ENCODE assay signal across 1 cellular context in genomic region chr9:136483589-136484152, GRCh38.
TF ChIP-seq lines count a peak whose summit lies in the region.

No MANE protein-coding gene starts in this region.

TF ChIP-seq in WTC11, 78 proteins besides CTCF, POLR2A, EP300 and RAD21 (continued from another document):
- TF ChIP-seq, protein P1, sequence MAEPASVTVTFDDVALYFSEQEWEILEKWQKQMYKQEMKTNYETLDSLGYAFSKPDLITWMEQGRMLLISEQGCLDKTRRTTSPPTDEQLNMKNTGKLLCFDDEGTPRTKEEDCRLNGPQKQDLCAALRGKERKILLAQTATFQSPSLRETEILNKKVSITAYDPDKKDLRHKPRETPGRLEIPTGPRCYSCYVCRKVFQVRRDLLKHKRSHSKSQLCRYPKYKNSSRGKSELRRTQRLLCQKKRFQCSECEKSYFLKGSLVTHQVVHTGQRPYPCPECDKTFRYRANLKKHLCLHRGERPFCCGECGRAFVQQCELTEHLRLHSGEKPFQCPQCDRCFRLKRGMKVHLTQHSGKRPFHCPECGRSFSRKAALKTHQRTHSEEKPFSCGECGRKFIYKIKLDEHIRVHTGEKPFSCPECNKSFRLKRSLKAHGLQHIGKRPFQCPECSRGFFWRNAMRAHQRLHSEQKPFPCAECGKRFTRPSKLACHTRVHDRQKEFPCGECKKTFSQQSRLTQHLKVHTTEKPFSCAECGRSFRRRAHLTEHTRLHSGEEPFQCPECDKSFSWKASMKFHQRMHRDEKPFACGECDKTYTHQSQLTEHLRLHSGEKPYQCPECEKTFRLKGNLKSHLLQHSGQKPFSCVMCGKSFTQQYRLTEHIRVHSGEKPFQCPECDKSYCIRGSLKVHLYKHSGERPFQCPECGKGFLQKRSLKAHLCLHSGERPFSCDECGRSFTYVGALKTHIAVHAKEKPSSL (CRISPR knock-in tag; conservative IDR thresholded peaks at IDR 0.05), result no peak
- peak; percentile 38; the same call in 1 of the 2 replicates for TF ChIP-seq TP53 (CRISPR knock-in tag; IDR thresholded peaks at IDR 0.05)
- TF ChIP-seq, protein P2, sequence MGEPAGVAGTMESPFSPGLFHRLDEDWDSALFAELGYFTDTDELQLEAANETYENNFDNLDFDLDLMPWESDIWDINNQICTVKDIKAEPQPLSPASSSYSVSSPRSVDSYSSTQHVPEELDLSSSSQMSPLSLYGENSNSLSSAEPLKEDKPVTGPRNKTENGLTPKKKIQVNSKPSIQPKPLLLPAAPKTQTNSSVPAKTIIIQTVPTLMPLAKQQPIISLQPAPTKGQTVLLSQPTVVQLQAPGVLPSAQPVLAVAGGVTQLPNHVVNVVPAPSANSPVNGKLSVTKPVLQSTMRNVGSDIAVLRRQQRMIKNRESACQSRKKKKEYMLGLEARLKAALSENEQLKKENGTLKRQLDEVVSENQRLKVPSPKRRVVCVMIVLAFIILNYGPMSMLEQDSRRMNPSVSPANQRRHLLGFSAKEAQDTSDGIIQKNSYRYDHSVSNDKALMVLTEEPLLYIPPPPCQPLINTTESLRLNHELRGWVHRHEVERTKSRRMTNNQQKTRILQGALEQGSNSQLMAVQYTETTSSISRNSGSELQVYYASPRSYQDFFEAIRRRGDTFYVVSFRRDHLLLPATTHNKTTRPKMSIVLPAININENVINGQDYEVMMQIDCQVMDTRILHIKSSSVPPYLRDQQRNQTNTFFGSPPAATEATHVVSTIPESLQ (CRISPR knock-in tag; IDR thresholded peaks at IDR 0.05), result no peak
- peak; percentile 35; the same call in 1 of the 2 replicates for TF ChIP-seq GABPB1 (CRISPR knock-in tag; IDR thresholded peaks at IDR 0.05)
- TF ChIP-seq CREB1 (CRISPR knock-in tag; IDR thresholded peaks at IDR 0.05), result no peak
- no peak for TF ChIP-seq FOXP1 (CRISPR knock-in tag; IDR thresholded peaks at IDR 0.05; ENCODE audit: borderline replicate concordance)
- no peak for TF ChIP-seq ZNF232 (CRISPR knock-in tag; IDR thresholded peaks at IDR 0.05)
- no peak for TF ChIP-seq ZBTB21 (CRISPR knock-in tag; IDR thresholded peaks at IDR 0.05; ENCODE audit: borderline replicate concordance)
- no peak for TF ChIP-seq NR1H2 (CRISPR knock-in tag; IDR thresholded peaks at IDR 0.05)
- TF ChIP-seq, protein P3, sequence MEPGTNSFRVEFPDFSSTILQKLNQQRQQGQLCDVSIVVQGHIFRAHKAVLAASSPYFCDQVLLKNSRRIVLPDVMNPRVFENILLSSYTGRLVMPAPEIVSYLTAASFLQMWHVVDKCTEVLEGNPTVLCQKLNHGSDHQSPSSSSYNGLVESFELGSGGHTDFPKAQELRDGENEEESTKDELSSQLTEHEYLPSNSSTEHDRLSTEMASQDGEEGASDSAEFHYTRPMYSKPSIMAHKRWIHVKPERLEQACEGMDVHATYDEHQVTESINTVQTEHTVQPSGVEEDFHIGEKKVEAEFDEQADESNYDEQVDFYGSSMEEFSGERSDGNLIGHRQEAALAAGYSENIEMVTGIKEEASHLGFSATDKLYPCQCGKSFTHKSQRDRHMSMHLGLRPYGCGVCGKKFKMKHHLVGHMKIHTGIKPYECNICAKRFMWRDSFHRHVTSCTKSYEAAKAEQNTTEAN (CRISPR knock-in tag; IDR thresholded peaks at IDR 0.05), result no peak
- no peak for TF ChIP-seq PRRX2 (CRISPR knock-in tag; IDR thresholded peaks at IDR 0.05)
- no peak for TF ChIP-seq MLX (CRISPR knock-in tag; IDR thresholded peaks at IDR 0.05)
- peak; percentile 31; the same call in 1 of the 2 replicates for TF ChIP-seq USF2 (CRISPR knock-in tag; IDR thresholded peaks at IDR 0.05)
- TF ChIP-seq IRF2 (CRISPR knock-in tag; IDR thresholded peaks at IDR 0.05; ENCODE audit: borderline replicate concordance, low read depth), result no peak
- TF ChIP-seq HMGXB4 (CRISPR knock-in tag; IDR thresholded peaks at IDR 0.05), result 0 out of 2 replicates have a peak, but pooled peaks have one; percentile 43
- 0 out of 2 replicates have a peak, but pooled peaks have one; percentile 62 for TF ChIP-seq NR3C1 (CRISPR knock-in tag; conservative IDR thresholded peaks at IDR 0.05; ENCODE audit: low read depth)
- TF ChIP-seq, protein P4, sequence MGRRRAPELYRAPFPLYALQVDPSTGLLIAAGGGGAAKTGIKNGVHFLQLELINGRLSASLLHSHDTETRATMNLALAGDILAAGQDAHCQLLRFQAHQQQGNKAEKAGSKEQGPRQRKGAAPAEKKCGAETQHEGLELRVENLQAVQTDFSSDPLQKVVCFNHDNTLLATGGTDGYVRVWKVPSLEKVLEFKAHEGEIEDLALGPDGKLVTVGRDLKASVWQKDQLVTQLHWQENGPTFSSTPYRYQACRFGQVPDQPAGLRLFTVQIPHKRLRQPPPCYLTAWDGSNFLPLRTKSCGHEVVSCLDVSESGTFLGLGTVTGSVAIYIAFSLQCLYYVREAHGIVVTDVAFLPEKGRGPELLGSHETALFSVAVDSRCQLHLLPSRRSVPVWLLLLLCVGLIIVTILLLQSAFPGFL (CRISPR knock-in tag; IDR thresholded peaks at IDR 0.05; ENCODE audit: borderline replicate concordance), result no peak
- TF ChIP-seq ZNF138 (CRISPR knock-in tag; conservative IDR thresholded peaks at IDR 0.05), result no peak
- TF ChIP-seq ESRRA (CRISPR knock-in tag; IDR thresholded peaks at IDR 0.05; ENCODE audit: borderline replicate concordance), result no peak
- TF ChIP-seq GTF2I (CRISPR knock-in tag; conservative IDR thresholded peaks at IDR 0.05), result no peak
- TF ChIP-seq ZNF671 (CRISPR knock-in tag; IDR thresholded peaks at IDR 0.05), result no peak
- TF ChIP-seq RORB (CRISPR knock-in tag; IDR thresholded peaks at IDR 0.05), result no peak
- TF ChIP-seq ETV6 (CRISPR knock-in tag; IDR thresholded peaks at IDR 0.05), result peak; percentile 82
- no peak for TF ChIP-seq E2F4 (CRISPR knock-in tag; IDR thresholded peaks at IDR 0.05; ENCODE audit: borderline replicate concordance, low read depth)
- TF ChIP-seq NFYB (CRISPR knock-in tag; conservative IDR thresholded peaks at IDR 0.05; ENCODE audit: low read depth), result no peak
- TF ChIP-seq SMAD4 (CRISPR knock-in tag; IDR thresholded peaks at IDR 0.05), result no peak
- TF ChIP-seq SMAD3 (CRISPR knock-in tag; IDR thresholded peaks at IDR 0.05; ENCODE audit: borderline replicate concordance), result no peak
- TF ChIP-seq, protein P5, sequence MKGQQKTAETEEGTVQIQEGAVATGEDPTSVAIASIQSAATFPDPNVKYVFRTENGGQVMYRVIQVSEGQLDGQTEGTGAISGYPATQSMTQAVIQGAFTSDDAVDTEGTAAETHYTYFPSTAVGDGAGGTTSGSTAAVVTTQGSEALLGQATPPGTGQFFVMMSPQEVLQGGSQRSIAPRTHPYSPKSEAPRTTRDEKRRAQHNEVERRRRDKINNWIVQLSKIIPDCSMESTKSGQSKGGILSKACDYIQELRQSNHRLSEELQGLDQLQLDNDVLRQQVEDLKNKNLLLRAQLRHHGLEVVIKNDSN (CRISPR knock-in tag; IDR thresholded peaks at IDR 0.05), result no peak
- TF ChIP-seq, protein P6, sequence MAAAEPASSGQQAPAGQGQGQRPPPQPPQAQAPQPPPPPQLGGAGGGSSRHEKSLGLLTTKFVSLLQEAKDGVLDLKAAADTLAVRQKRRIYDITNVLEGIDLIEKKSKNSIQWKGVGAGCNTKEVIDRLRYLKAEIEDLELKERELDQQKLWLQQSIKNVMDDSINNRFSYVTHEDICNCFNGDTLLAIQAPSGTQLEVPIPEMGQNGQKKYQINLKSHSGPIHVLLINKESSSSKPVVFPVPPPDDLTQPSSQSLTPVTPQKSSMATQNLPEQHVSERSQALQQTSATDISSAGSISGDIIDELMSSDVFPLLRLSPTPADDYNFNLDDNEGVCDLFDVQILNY (CRISPR knock-in tag; IDR thresholded peaks at IDR 0.05), result peak; percentile 61; the same call in 1 of the 2 replicates
- TF ChIP-seq, protein P7, sequence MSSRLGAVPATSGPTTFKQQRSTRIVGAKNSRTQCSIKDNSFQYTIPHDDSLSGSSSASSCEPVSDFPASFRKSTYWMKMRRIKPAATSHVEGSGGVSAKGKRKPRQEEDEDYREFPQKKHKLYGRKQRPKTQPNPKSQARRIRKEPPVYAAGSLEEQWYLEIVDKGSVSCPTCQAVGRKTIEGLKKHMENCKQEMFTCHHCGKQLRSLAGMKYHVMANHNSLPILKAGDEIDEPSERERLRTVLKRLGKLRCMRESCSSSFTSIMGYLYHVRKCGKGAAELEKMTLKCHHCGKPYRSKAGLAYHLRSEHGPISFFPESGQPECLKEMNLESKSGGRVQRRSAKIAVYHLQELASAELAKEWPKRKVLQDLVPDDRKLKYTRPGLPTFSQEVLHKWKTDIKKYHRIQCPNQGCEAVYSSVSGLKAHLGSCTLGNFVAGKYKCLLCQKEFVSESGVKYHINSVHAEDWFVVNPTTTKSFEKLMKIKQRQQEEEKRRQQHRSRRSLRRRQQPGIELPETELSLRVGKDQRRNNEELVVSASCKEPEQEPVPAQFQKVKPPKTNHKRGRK (CRISPR knock-in tag; IDR thresholded peaks at IDR 0.05; ENCODE audit: borderline replicate concordance), result no peak
- no peak for TF ChIP-seq ERG (CRISPR knock-in tag; IDR thresholded peaks at IDR 0.05)
- TF ChIP-seq ZNF121 (CRISPR knock-in tag; IDR thresholded peaks at IDR 0.05), result no peak
- TF ChIP-seq ZNF317 (CRISPR knock-in tag; IDR thresholded peaks at IDR 0.05; ENCODE audit: borderline replicate concordance, low read depth), result no peak
- TF ChIP-seq, protein P8, sequence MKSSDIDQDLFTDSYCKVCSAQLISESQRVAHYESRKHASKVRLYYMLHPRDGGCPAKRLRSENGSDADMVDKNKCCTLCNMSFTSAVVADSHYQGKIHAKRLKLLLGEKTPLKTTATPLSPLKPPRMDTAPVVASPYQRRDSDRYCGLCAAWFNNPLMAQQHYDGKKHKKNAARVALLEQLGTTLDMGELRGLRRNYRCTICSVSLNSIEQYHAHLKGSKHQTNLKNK (CRISPR knock-in tag; IDR thresholded peaks at IDR 0.05), result no peak
- no peak for TF ChIP-seq ATF2 (CRISPR knock-in tag; IDR thresholded peaks at IDR 0.05; ENCODE audit: borderline replicate concordance, low read depth)
- no peak for TF ChIP-seq ELF4 (CRISPR knock-in tag; IDR thresholded peaks at IDR 0.05; ENCODE audit: low read depth)
- no peak for TF ChIP-seq GRHL2 (CRISPR knock-in tag; IDR thresholded peaks at IDR 0.05; ENCODE audit: insufficient replicate concordance, severe bottlenecking)
